ENCODE assay signal across 16 cellular contexts in genomic region chr21:45546636-45547203, GRCh38. TPM values are rescaled to one million over a fixed set of nuclear protein-coding genes. Genes with fewer than 3 reads are reported as not detected.
DNase-seq lines count a peak whose midpoint lies in the region; ATAC-seq, FAIRE-seq and TF ChIP-seq lines count a peak whose summit lies in the region.
"Had no signal": no experiment of that assay in that cellular context is flagged by ENCODE, and none has a peak within 500 bp of the region (broad histone marks: within the 10 kb centered on the region; RNA-seq: fewer than 3 reads in every experiment).

No MANE protein-coding gene starts in this region.

- no peak overlapping the region for H3K4me3 ChIP-seq in spleen
- H3K4me3 ChIP-seq: MG63 had no signal

- H3K36me3 Mint-ChIP-seq in activated T-helper 1 cell treated with anti-CD3 and anti-CD28 coated beads, Interleukin-12 subunit alpha, Interleukin-12 subunit beta, Interleukin-2, Interleukin-4 antibody, amounts not matched to agents 30 ng/mL and 10 ng/mL and 1 ng/mL, durations not matched to agents 14 hours and 24 hours and 36 hours (ENCODE audit: low read depth) = peaks cover 5% of the 10 kb centered on the region
- no peaks in the 10 kb centered on the region for H3K36me3 Mint-ChIP-seq in mesothelial cell of epicardium
- peaks cover 4% of the 10 kb centered on the region for H3K36me3 Mint-ChIP-seq in endothelial cell (ENCODE audit: low read depth, unreplicated experiment)
- no peaks in the 10 kb centered on the region for H3K36me3 Mint-ChIP-seq in activated CD4-positive, alpha-beta memory T cell treated with anti-CD3 and anti-CD28 coated beads for 36 hours
- H3K36me3 Mint-ChIP-seq: CD8-positive, alpha-beta T cell had no signal

- ATAC-seq in GM18868 (IDR thresholded peaks at IDR 0.05; ENCODE audit: unreplicated experiment) = no peak
- ATAC-seq: CD8-positive, alpha-beta T cell; PC-3 had no signal

- intact Hi-C loops in activated T-helper 1 cell treated with anti-CD3 and anti-CD28 coated beads, Interleukin-12 subunit alpha, Interleukin-12 subunit beta, Interleukin-2, Interleukin-4 antibody, amounts not matched to agents 30 ng/mL and 10 ng/mL and 1 ng/mL, durations not matched to agents 14 hours and 24 hours and 36 hours (cut with micrococcal nuclease) = no loop called here
- intact Hi-C loops in spleen (cut with DNase I; ENCODE audit: low total_unique reads) = no loop called here
- intact Hi-C loops in activated CD4-positive, alpha-beta memory T cell treated with anti-CD3 and anti-CD28 coated beads for 36 hours (cut with micrococcal nuclease) = no loop called here

- H3K4me3 Mint-ChIP-seq in activated T-helper 1 cell treated with anti-CD3 and anti-CD28 coated beads, Interleukin-12 subunit alpha, Interleukin-12 subunit beta, Interleukin-2, Interleukin-4 antibody, amounts not matched to agents 30 ng/mL and 10 ng/mL and 1 ng/mL, durations not matched to agents 14 hours and 24 hours and 36 hours = no peak overlapping the region
- H3K4me3 Mint-ChIP-seq in mesothelial cell of epicardium (no peak overlapping the region), endothelial cell (ENCODE audit: unreplicated experiment) (no peak overlapping the region)
- H3K4me3 Mint-ChIP-seq in activated CD4-positive, alpha-beta memory T cell treated with anti-CD3 and anti-CD28 coated beads for 36 hours = no peak overlapping the region
- H3K4me3 Mint-ChIP-seq: CD8-positive, alpha-beta T cell had no signal

- no peak for DNase-seq in activated T-helper 1 cell treated with anti-CD3 and anti-CD28 coated beads, Interleukin-12 subunit alpha, Interleukin-12 subunit beta, Interleukin-2, Interleukin-4 antibody, amounts not matched to agents 30 ng/mL and 10 ng/mL and 1 ng/mL, durations not matched to agents 14 hours and 24 hours and 36 hours (ENCODE audit: low spot score)
- DNase-seq in mesothelial cell of epicardium (ENCODE audit: low spot score in 2 of 2, unreplicated experiment in 2 of 2) (peak in 1 of 2 experiments; percentile 4), spleen (peak; percentile 25), endothelial cell (ENCODE audit: low spot score) (no peak)
- no peak for DNase-seq in activated CD4-positive, alpha-beta memory T cell treated with anti-CD3 and anti-CD28 coated beads for 36 hours
- DNase-seq: BE2C; CD8-positive, alpha-beta T cell; MG63; NCI-H1105; NCI-H1694 treated with DMSO at 0.1 percent for 48 hours; NCI-H446; PC-3 had no signal

- H3K4me1 Mint-ChIP-seq in activated T-helper 1 cell treated with anti-CD3 and anti-CD28 coated beads, Interleukin-12 subunit alpha, Interleukin-12 subunit beta, Interleukin-2, Interleukin-4 antibody, amounts not matched to agents 30 ng/mL and 10 ng/mL and 1 ng/mL, durations not matched to agents 14 hours and 24 hours and 36 hours (ENCODE audit: low read depth) = peaks cover 24% of the 10 kb centered on the region
- peaks cover 46% of the 10 kb centered on the region for H3K4me1 Mint-ChIP-seq in mesothelial cell of epicardium
- peaks cover 16% of the 10 kb centered on the region for H3K4me1 Mint-ChIP-seq in endothelial cell (ENCODE audit: unreplicated experiment)
- H3K4me1 Mint-ChIP-seq in activated CD4-positive, alpha-beta memory T cell treated with anti-CD3 and anti-CD28 coated beads for 36 hours (ENCODE audit: low read depth) = peaks cover 21% of the 10 kb centered on the region

- POLR2A ChIA-PET in activated CD4-positive, alpha-beta memory T cell treated with anti-CD3 and anti-CD28 coated beads for 36 hours (lab: Charles Lee) = no interaction called here

- WGBS in spleen, 5 donors = 83 to 88% (median 85%) methylated on average over 11 of the region's 11 CpGs

- H3K9me3 ChIP-seq in spleen = no peaks in the 10 kb centered on the region
- H3K9me3 ChIP-seq: BE2C, MG63 had no signal

- FAIRE-seq in G401.6 (lab: Jason Lieb, UNC) = peak; percentile 46
- FAIRE-seq: H54 had no signal

- no peaks in the 10 kb centered on the region for H3K9me3 Mint-ChIP-seq in activated T-helper 1 cell treated with anti-CD3 and anti-CD28 coated beads, Interleukin-12 subunit alpha, Interleukin-12 subunit beta, Interleukin-2, Interleukin-4 antibody, amounts not matched to agents 30 ng/mL and 10 ng/mL and 1 ng/mL, durations not matched to agents 14 hours and 24 hours and 36 hours
- H3K9me3 Mint-ChIP-seq in mesothelial cell of epicardium = no peaks in the 10 kb centered on the region
- H3K9me3 Mint-ChIP-seq in endothelial cell (ENCODE audit: unreplicated experiment) = no peaks in the 10 kb centered on the region
- no peaks in the 10 kb centered on the region for H3K9me3 Mint-ChIP-seq in activated CD4-positive, alpha-beta memory T cell treated with anti-CD3 and anti-CD28 coated beads for 36 hours
- H3K9me3 Mint-ChIP-seq: CD8-positive, alpha-beta T cell had no signal

- H3K27me3 Mint-ChIP-seq in activated T-helper 1 cell treated with anti-CD3 and anti-CD28 coated beads, Interleukin-12 subunit alpha, Interleukin-12 subunit beta, Interleukin-2, Interleukin-4 antibody, amounts not matched to agents 30 ng/mL and 10 ng/mL and 1 ng/mL, durations not matched to agents 14 hours and 24 hours and 36 hours (ENCODE audit: insufficient read depth) = no peaks in the 10 kb centered on the region
- no peaks in the 10 kb centered on the region for H3K27me3 Mint-ChIP-seq in mesothelial cell of epicardium (ENCODE audit: low read depth)
- H3K27me3 Mint-ChIP-seq in endothelial cell (ENCODE audit: unreplicated experiment) = peaks cover 4% of the 10 kb centered on the region
- no peaks in the 10 kb centered on the region for H3K27me3 Mint-ChIP-seq in activated CD4-positive, alpha-beta memory T cell treated with anti-CD3 and anti-CD28 coated beads for 36 hours

- CTCF ChIA-PET in activated CD4-positive, alpha-beta memory T cell treated with anti-CD3 and anti-CD28 coated beads for 36 hours (lab: Charles Lee) = interaction anchor here (0.9 to 1.0 kb wide), 2 partner anchors 50 to 54 kb away, joined by 3 read pairs; no protein-coding TSS in a partner anchor

- TF ChIP-seq CTCF in mesothelial cell of epicardium (IDR thresholded peaks at IDR 0.05; ENCODE audit: unreplicated experiment) = no peak
- no peak for TF ChIP-seq CTCF in spleen (IDR thresholded peaks at IDR 0.05 in 8 of 11, conservative IDR thresholded peaks at IDR 0.05 in 3 of 11)
- TF ChIP-seq CTCF in endothelial cell (IDR thresholded peaks at IDR 0.05; ENCODE audit: unreplicated experiment) = no peak

- peak overlapping the region; percentile 26 for H3K27ac Mint-ChIP-seq in activated T-helper 1 cell treated with anti-CD3 and anti-CD28 coated beads, Interleukin-12 subunit alpha, Interleukin-12 subunit beta, Interleukin-2, Interleukin-4 antibody, amounts not matched to agents 30 ng/mL and 10 ng/mL and 1 ng/mL, durations not matched to agents 14 hours and 24 hours and 36 hours
- H3K27ac Mint-ChIP-seq in mesothelial cell of epicardium = peak overlapping the region; percentile 70
- no peak overlapping the region for H3K27ac Mint-ChIP-seq in endothelial cell (ENCODE audit: unreplicated experiment)
- H3K27ac Mint-ChIP-seq in activated CD4-positive, alpha-beta memory T cell treated with anti-CD3 and anti-CD28 coated beads for 36 hours = no peak overlapping the region

- H3K4me1 ChIP-seq in spleen = peaks cover 0 to 51% (median 34%) of the 10 kb centered on the region in 6 donors
- H3K4me1 ChIP-seq: BE2C had no signal

- H3K27ac ChIP-seq in spleen = no peak overlapping the region
- H3K27ac ChIP-seq: KMS-11 had no signal

- no peak for TF ChIP-seq POLR2A in spleen (IDR thresholded peaks at IDR 0.05)

- H3K27me3 ChIP-seq in spleen (replicated peaks in 1 of 7) = no peaks in the 10 kb centered on the region
- H3K27me3 ChIP-seq: BE2C had no signal

- no peaks in the 10 kb centered on the region for H3K36me3 ChIP-seq in spleen
- H3K36me3 ChIP-seq: BE2C, MG63 had no signal

RNA-seq across cellular contexts. Expression of gene SLC19A1, which starts 4.5 kb away (rescaled TPM):
- total RNA-seq in activated T-helper 1 cell treated with anti-CD3 and anti-CD28 coated beads, Interleukin-12 subunit alpha, Interleukin-12 subunit beta, Interleukin-2, Interleukin-4 antibody, amounts not matched to agents 30 ng/mL and 10 ng/mL and 1 ng/mL, durations not matched to agents 14 hours and 24 hours and 36 hours = 104 and 105 TPM in 2 replicates
- total RNA-seq in mesothelial cell of epicardium = 32.6 to 36.8 TPM (median 33.0 TPM) in 3 replicates
- 10 to 100 TPM; 21.6 to 52.8 (median 35.0) TPM for total RNA-seq in spleen
- 10 to 100 TPM in 2 of 3 donors, 1 to 10 TPM in 1; 7.5 to 17.6 (median 13.3) TPM for polyA plus RNA-seq in spleen
- 27.1 TPM for total RNA-seq in endothelial cell (ENCODE audit: unreplicated experiment)
- total RNA-seq in activated CD4-positive, alpha-beta memory T cell treated with anti-CD3 and anti-CD28 coated beads for 36 hours = 10 to 100 TPM; 29.2 to 30.3 TPM

Comparison
In these comparisons a context has a peak if more than half of its experiments do, and no peak if none do; other contexts are left out.
1. H3K27ac Mint-ChIP-seq: peak in activated T-helper 1 cell treated with anti-CD3 and anti-CD28 coated beads, Interleukin-12 subunit alpha, Interleukin-12 subunit beta, Interleukin-2, Interleukin-4 antibody, amounts not matched to agents 30 ng/mL and 10 ng/mL and 1 ng/mL, durations not matched to agents 14 hours and 24 hours and 36 hours (single experiment) and mesothelial cell of epicardium (single experiment); none in endothelial cell (single experiment) and activated CD4-positive, alpha-beta memory T cell treated with anti-CD3 and anti-CD28 coated beads for 36 hours (single experiment).